In genomic region chr6:167825059-167825758, GRCh38 we compare ENCODE assay signal across 8 cellular contexts. TPM values are rescaled to one million over a fixed set of nuclear protein-coding genes. Genes with fewer than 3 reads are reported as not detected.
DNase-seq lines count a peak whose midpoint lies in the region; ATAC-seq and TF ChIP-seq lines count a peak whose summit lies in the region.

No MANE protein-coding gene starts in this region.

- TSS peak; percentile 45 for BruUV-seq in PC-9 (replicated peaks; lab: Mats Ljungman, UMichigan)

- in situ Hi-C loops in ACHN (cut with HindIII; ENCODE audit: low pct_ligation_motif_present, low pct_unique_long_range_greater_than_20kb, low sequenced_read_pairs) = no loop called here

- POLR2A ChIA-PET in PC-9 (lab: Charles Lee; ENCODE audit: unreplicated experiment) = no interaction called here

- H3F3A ChIP-seq in PC-9 (ENCODE audit: insufficient read depth, low read depth) = peaks cover 20% of the 10 kb centered on the region; the same call in 1 of the 2 replicates

- ATAC-seq in HG02763 (IDR thresholded peaks at IDR 0.05; ENCODE audit: unreplicated experiment) = no peak

- H3K79me2 ChIP-seq in PC-9 (ENCODE audit: low read depth) = peaks cover 28% of the 10 kb centered on the region

- H3K36me3 ChIP-seq in PC-9 (ENCODE audit: low read depth) = no peaks in the 10 kb centered on the region
- H3K36me3 ChIP-seq in esophagus muscularis mucosa = no peaks in the 10 kb centered on the region

- no peaks in the 10 kb centered on the region for H3K9me2 ChIP-seq in PC-9 (ENCODE audit: insufficient read depth)

- H3K27me3 ChIP-seq in PC-9 (ENCODE audit: insufficient read depth, low read depth) (no peaks in the 10 kb centered on the region), esophagus muscularis mucosa (no peaks in the 10 kb centered on the region)

- H4K20me1 ChIP-seq in PC-9 (ENCODE audit: insufficient read depth) = peaks cover 7% of the 10 kb centered on the region

- H3K27ac ChIP-seq in PC-9 (no peak overlapping the region), esophagus muscularis mucosa (replicated peaks in 1 of 4) (peak overlapping the region; percentile 54 to 69 (median 58))

- intact Hi-C loops in PC-9 (cut with micrococcal nuclease; ENCODE audit: unreplicated experiment) = loop anchor here (5.0 to 10.0 kb wide), 3 partner anchors 33 to 70 kb away; no protein-coding TSS in a partner anchor
- intact Hi-C loops in esophagus muscularis mucosa (cut with DNase I) = loop anchor here (5.0 kb wide), 1 partner anchor 37 kb away; no protein-coding TSS in a partner anchor

- 22% methylated on average over 29 of the region's 29 CpGs for WGBS in esophagus muscularis mucosa

- H2AFZ ChIP-seq in PC-9 = no peak overlapping the region

- no peak for TF ChIP-seq POLR2A in esophagus muscularis mucosa (IDR thresholded peaks at IDR 0.05; ENCODE audit: low read depth)

- peaks cover 19% of the 10 kb centered on the region for H3K4me1 ChIP-seq in PC-9 (replicated peaks; ENCODE audit: insufficient read depth)
- H3K4me1 ChIP-seq in esophagus muscularis mucosa = peaks cover 5 to 33% (median 30%) of the 10 kb centered on the region in 4 donors

- TF ChIP-seq CTCF in PC-9 (conservative IDR thresholded peaks at IDR 0.05) (no peak), esophagus muscularis mucosa (IDR thresholded peaks at IDR 0.05) (no peak)

- H3K9me3 ChIP-seq in PC-9 (ENCODE audit: insufficient read depth, low read depth) (no peaks in the 10 kb centered on the region), esophagus muscularis mucosa (no peaks in the 10 kb centered on the region)

- TF ChIP-seq EP300 in esophagus muscularis mucosa (IDR thresholded peaks at IDR 0.05) = no peak

- DNase-seq in EH (ENCODE audit: low read depth) (peak; percentile 16), PC-9 (no peak), esophagus muscularis mucosa (ENCODE audit: extremely low spot score) (no peak), pons (ENCODE audit: low spot score) (peak; percentile 71), activated gamma-delta T cell treated with Interleukin-2 at 50 U/mL for 16 hours (no peak), ACHN (no peak), NCI-H2029 treated with DMSO at 0.1 percent for 48 hours (lab: John Stamatoyannopoulos, UW) (no peak)

- H3K4me3 ChIP-seq in PC-9 (peak overlapping the region; percentile 91; the same call in 1 of the 2 replicates), esophagus muscularis mucosa (peak overlapping the region; percentile 66 to 91 (median 73))

- CTCF ChIA-PET in PC-9 (lab: Charles Lee) = no interaction called here

- H3K4me2 ChIP-seq in PC-9 = peak overlapping the region; percentile 93

RNA-seq across cellular contexts. Expression of gene AFDN, which starts 1.5 kb away (rescaled TPM):
- total RNA-seq in PC-9 (2021) = 101 and 108 TPM in 2 replicates
- total RNA-seq in esophagus muscularis mucosa = 10 to 100 TPM; 66.9 to 88.0 (median 75.3) TPM

Comparison
In these comparisons a context has a peak if more than half of its experiments do, and no peak if none do; other contexts are left out.
1. DNase-seq: peak in EH (single experiment) and pons (single experiment); none in PC-9 (0 of 2), esophagus muscularis mucosa (single experiment), activated gamma-delta T cell treated with Interleukin-2 at 50 U/mL for 16 hours (single experiment), ACHN (single experiment) and NCI-H2029 treated with DMSO at 0.1 percent for 48 hours (single experiment).